8 cellular contexts compared by ENCODE assay signal in genomic region chr5:142699105-142699720, GRCh38. TPM values are rescaled to one million over a fixed set of nuclear protein-coding genes. Genes with fewer than 3 reads are reported as not detected.
DNase-seq lines count a peak whose midpoint lies in the region; ATAC-seq and TF ChIP-seq lines count a peak whose summit lies in the region.

No MANE protein-coding gene starts in this region.

- peak; percentile 54 to 63 for ATAC-seq in naive B cell (ENCODE audit: low read depth in 2 of 2)

- WGBS in esophagus muscularis mucosa: 7% methylated on average over 5 of the region's 5 CpGs

- H3K9me3 Mint-ChIP-seq in naive B cell: peaks cover 0 to 5% (median 0%) of the 10 kb centered on the region in 7 donors

- TF ChIP-seq CTCF in esophagus muscularis mucosa (IDR thresholded peaks at IDR 0.05): peak in 2 of 3 experiments; percentile 98 to 99

- H3K4me3 ChIP-seq in esophagus muscularis mucosa: no peak overlapping the region

- DNase-seq in AG20443 (ENCODE audit: low spot score): peak; percentile 87
- DNase-seq in GM19240 (ENCODE audit: insufficient read length, low spot score): peak; percentile 50
- DNase-seq in HuH-7 (ENCODE audit: low spot score): peak; percentile 58
- DNase-seq in OCI-M2 (lab: John Stamatoyannopoulos, UW; ENCODE audit: unreplicated experiment): peak; percentile 61
- DNase-seq in activated T-cell treated with anti-CD3 and anti-CD28 coated beads for 1 hour (ENCODE audit: low read depth): peak; percentile 72
- DNase-seq in esophagus muscularis mucosa (ENCODE audit: extremely low spot score): peak; percentile 98
- DNase-seq in naive B cell: peak; percentile 51
- peak; percentile 40 to 65 for DNase-seq in stimulated activated CD8-positive, alpha-beta memory T cell treated with anti-CD3 and anti-CD28 coated beads, Interleukin-7, amount 100 ng/mL, for 4 hours (ENCODE audit: low read depth in 2 of 2)

- no peaks in the 10 kb centered on the region for H3K27me3 ChIP-seq in esophagus muscularis mucosa

- no peaks in the 10 kb centered on the region for H3K9me3 ChIP-seq in esophagus muscularis mucosa

- H3K27ac ChIP-seq in esophagus muscularis mucosa (replicated peaks in 1 of 4): peak overlapping the region; percentile 62 to 77 (median 74)

- H3K4me3 Mint-ChIP-seq in naive B cell: no peak overlapping the region

- H3K27ac Mint-ChIP-seq in naive B cell: no peak overlapping the region

- peaks cover 20 to 32% (median 26%) of the 10 kb centered on the region in 3 donors for H3K27me3 Mint-ChIP-seq in naive B cell

- peaks cover 28 to 36% (median 31%) of the 10 kb centered on the region in 4 donors for H3K4me1 ChIP-seq in esophagus muscularis mucosa

- H3K36me3 Mint-ChIP-seq in naive B cell: no peaks in the 10 kb centered on the region

- TF ChIP-seq EP300 in esophagus muscularis mucosa (IDR thresholded peaks at IDR 0.05): no peak

- TF ChIP-seq POLR2A in esophagus muscularis mucosa (IDR thresholded peaks at IDR 0.05; ENCODE audit: low read depth): no peak

- H3K4me1 Mint-ChIP-seq in naive B cell: peaks cover 0 to 4% (median 0%) of the 10 kb centered on the region in 3 donors

- intact Hi-C loops in esophagus muscularis mucosa (cut with DNase I): loop anchor here (2.0 kb wide), 2 partner anchors 42 to 88 kb away; no protein-coding TSS in a partner anchor

- H3K36me3 ChIP-seq in esophagus muscularis mucosa: no peaks in the 10 kb centered on the region

RNA-seq across cellular contexts. Expression of gene FGF1, which starts 13.3 kb away (rescaled TPM):
- total RNA-seq in esophagus muscularis mucosa: 1 to 10 TPM; 1.7 to 4.0 (median 2.9) TPM
- not detected for polyA plus RNA-seq in naive B cell (ENCODE audit: low read depth in 6 of 6)
